ENCODE assay signal across 8 cellular contexts in genomic region chr6:70667256-70667710, GRCh38. TPM values are rescaled to one million over a fixed set of nuclear protein-coding genes. Genes with fewer than 3 reads are reported as not detected.
DNase-seq lines count a peak whose midpoint lies in the region; ATAC-seq and TF ChIP-seq lines count a peak whose summit lies in the region.

No MANE protein-coding gene starts in this region.

- no peak for DNase-seq in activated CD4-positive, alpha-beta T cell treated with anti-CD3 and anti-CD28 coated beads for 36 hours
- no peak for DNase-seq in activated CD4-positive, alpha-beta T cell treated with anti-CD3 and anti-CD28 coated beads, Interleukin-2, amount 50 U/mL, for 1 hour
- DNase-seq in glutamatergic neuron (no peak), foreskin melanocyte (no peak), NCI-H524 (lab: John Stamatoyannopoulos, UW) (no peak)
- DNase-seq in stimulated activated effector memory CD8-positive, alpha-beta T cell treated with anti-CD3 and anti-CD28 coated beads, Interleukin-12 subunit alpha, Interleukin-12 subunit beta, amount 100 ng/mL, for 72 hours (ENCODE audit: low spot score in 2 of 2): no peak

- POLR2A ChIA-PET in activated CD4-positive, alpha-beta T cell treated with anti-CD3 and anti-CD28 coated beads for 36 hours (lab: Charles Lee): interaction anchor here (0.6 kb wide), 1 partner anchor 231 kb away, joined by 3 read pairs; no protein-coding TSS in a partner anchor

- TF ChIP-seq CTCF in glutamatergic neuron (IDR thresholded peaks at IDR 0.05; ENCODE audit: partially characterized antibody, unreplicated experiment): no peak

- H3K27me3 Mint-ChIP-seq in activated CD4-positive, alpha-beta T cell treated with anti-CD3 and anti-CD28 coated beads for 36 hours: no peaks in the 10 kb centered on the region
- H3K27me3 Mint-ChIP-seq in glutamatergic neuron (ENCODE audit: unreplicated experiment): no peaks in the 10 kb centered on the region

- H3K4me1 Mint-ChIP-seq in activated CD4-positive, alpha-beta T cell treated with anti-CD3 and anti-CD28 coated beads for 36 hours: peaks cover 47% of the 10 kb centered on the region
- H3K4me1 Mint-ChIP-seq in glutamatergic neuron (ENCODE audit: low read depth, unreplicated experiment): peaks cover 8% of the 10 kb centered on the region
- peaks cover 46% of the 10 kb centered on the region for H3K4me1 Mint-ChIP-seq in stimulated activated effector memory CD8-positive, alpha-beta T cell treated with anti-CD3 and anti-CD28 coated beads, Interleukin-12 subunit alpha, Interleukin-12 subunit beta, amount 100 ng/mL, for 72 hours

- peak overlapping the region; percentile 95 for H3K4me3 Mint-ChIP-seq in activated CD4-positive, alpha-beta T cell treated with anti-CD3 and anti-CD28 coated beads for 36 hours
- peak overlapping the region; percentile 87 for H3K4me3 Mint-ChIP-seq in glutamatergic neuron (ENCODE audit: unreplicated experiment)
- H3K4me3 Mint-ChIP-seq in stimulated activated effector memory CD8-positive, alpha-beta T cell treated with anti-CD3 and anti-CD28 coated beads, Interleukin-12 subunit alpha, Interleukin-12 subunit beta, amount 100 ng/mL, for 72 hours: peak overlapping the region; percentile 91

- intact Hi-C loops in activated CD4-positive, alpha-beta T cell treated with anti-CD3 and anti-CD28 coated beads for 36 hours (cut with DNase I, micrococcal nuclease): loop anchor here (1.0 to 10.0 kb wide), 8 partner anchors 16 to 872 kb away; partner anchors contain the start of genes FAM135A (in 2 of the 2), LMBRD1 (in 1 of the 2), OGFRL1 (in 1 of the 2) and SDHAF4 (in 1 of the 2)

- CTCF ChIA-PET in activated CD4-positive, alpha-beta T cell treated with anti-CD3 and anti-CD28 coated beads for 36 hours (lab: Charles Lee): interaction anchor here (0.7 to 10.5 kb wide), 9 partner anchors 17 to 254 kb away, joined by 3 to 63 read pairs (median 4); partner anchors contain the start of genes FAM135A and SDHAF4

- no peaks in the 10 kb centered on the region for H3K9me3 Mint-ChIP-seq in activated CD4-positive, alpha-beta T cell treated with anti-CD3 and anti-CD28 coated beads for 36 hours (ENCODE audit: low read depth)
- H3K9me3 Mint-ChIP-seq in glutamatergic neuron (ENCODE audit: unreplicated experiment): peaks cover 3% of the 10 kb centered on the region
- H3K9me3 Mint-ChIP-seq in stimulated activated effector memory CD8-positive, alpha-beta T cell treated with anti-CD3 and anti-CD28 coated beads, Interleukin-12 subunit alpha, Interleukin-12 subunit beta, amount 100 ng/mL, for 72 hours: no peaks in the 10 kb centered on the region

- H3K27ac Mint-ChIP-seq in activated CD4-positive, alpha-beta T cell treated with anti-CD3 and anti-CD28 coated beads for 36 hours: peak overlapping the region; percentile 94
- H3K27ac Mint-ChIP-seq in glutamatergic neuron (ENCODE audit: unreplicated experiment): peak overlapping the region; percentile 78
- peak overlapping the region; percentile 93 for H3K27ac Mint-ChIP-seq in stimulated activated effector memory CD8-positive, alpha-beta T cell treated with anti-CD3 and anti-CD28 coated beads, Interleukin-12 subunit alpha, Interleukin-12 subunit beta, amount 100 ng/mL, for 72 hours

- H3K36me3 Mint-ChIP-seq in activated CD4-positive, alpha-beta T cell treated with anti-CD3 and anti-CD28 coated beads for 36 hours (ENCODE audit: low read depth): peaks cover 7% of the 10 kb centered on the region
- H3K36me3 Mint-ChIP-seq in glutamatergic neuron (ENCODE audit: unreplicated experiment): no peaks in the 10 kb centered on the region
- H3K36me3 Mint-ChIP-seq in stimulated activated effector memory CD8-positive, alpha-beta T cell treated with anti-CD3 and anti-CD28 coated beads, Interleukin-12 subunit alpha, Interleukin-12 subunit beta, amount 100 ng/mL, for 72 hours: peaks cover 6% of the 10 kb centered on the region

- no peak for ATAC-seq in activated CD4-positive, alpha-beta T cell treated with anti-CD3 and anti-CD28 coated beads for 36 hours
- ATAC-seq in SK-N-SH treated with all-trans-retinoic acid at 6 μM for 48 hours (peak; percentile 1; the same call in 2 of the 3 replicates), HG03439 (IDR thresholded peaks at IDR 0.05; ENCODE audit: unreplicated experiment) (no peak)
- ATAC-seq in stimulated activated effector memory CD8-positive, alpha-beta T cell treated with anti-CD3 and anti-CD28 coated beads, Interleukin-12 subunit alpha, Interleukin-12 subunit beta, amount 100 ng/mL, for 72 hours: no peak

TF ChIP-seq in SK-N-SH treated with all-trans-retinoic acid at 6 μM for 48 hours, 23 proteins besides CTCF, POLR2A, EP300 and RAD21:
- TF ChIP-seq CSRNP3 (CRISPR knock-in tag; IDR thresholded peaks at IDR 0.05) (no peak), ESRRG (CRISPR knock-in tag; IDR thresholded peaks at IDR 0.05) (no peak), PATZ1 (CRISPR knock-in tag; IDR thresholded peaks at IDR 0.05; ENCODE audit: borderline replicate concordance) (no peak), TSHZ2 (CRISPR knock-in tag; IDR thresholded peaks at IDR 0.05) (no peak)

RNA-seq across cellular contexts. Expression of gene SMAP1, which starts 0.4 kb away (rescaled TPM):
- 10 to 100 TPM; 24.8 to 31.5 TPM for total RNA-seq in activated CD4-positive, alpha-beta T cell treated with anti-CD3 and anti-CD28 coated beads for 36 hours
- 33.3 TPM for total RNA-seq in glutamatergic neuron (ENCODE audit: unreplicated experiment)
